ENCODE assay signal across 1 cellular context in genomic region chr17:41548844-41549595, GRCh38.
TF ChIP-seq lines count a peak whose summit lies in the region.

No MANE protein-coding gene starts in this region.

TF ChIP-seq in K562, 482 proteins besides CTCF, POLR2A, EP300 and RAD21 (continued from another document and continues in another):
- TF ChIP-seq, protein P1, sequence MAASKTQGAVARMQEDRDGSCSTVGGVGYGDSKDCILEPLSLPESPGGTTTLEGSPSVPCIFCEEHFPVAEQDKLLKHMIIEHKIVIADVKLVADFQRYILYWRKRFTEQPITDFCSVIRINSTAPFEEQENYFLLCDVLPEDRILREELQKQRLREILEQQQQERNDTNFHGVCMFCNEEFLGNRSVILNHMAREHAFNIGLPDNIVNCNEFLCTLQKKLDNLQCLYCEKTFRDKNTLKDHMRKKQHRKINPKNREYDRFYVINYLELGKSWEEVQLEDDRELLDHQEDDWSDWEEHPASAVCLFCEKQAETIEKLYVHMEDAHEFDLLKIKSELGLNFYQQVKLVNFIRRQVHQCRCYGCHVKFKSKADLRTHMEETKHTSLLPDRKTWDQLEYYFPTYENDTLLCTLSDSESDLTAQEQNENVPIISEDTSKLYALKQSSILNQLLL (CRISPR knock-in tag; IDR thresholded peaks at IDR 0.05; ENCODE audit: borderline replicate concordance) = no peak
- TF ChIP-seq CEBPZ (IDR thresholded peaks at IDR 0.05; ENCODE audit: borderline replicate concordance, low read depth, low read length) (no peak), THAP7 (CRISPR knock-in tag; IDR thresholded peaks at IDR 0.05) (no peak), TGIF2 (CRISPR knock-in tag; IDR thresholded peaks at IDR 0.05) (no peak), ILF3 (IDR thresholded peaks at IDR 0.05; ENCODE audit: borderline replicate concordance) (no peak), NR3C1 (CRISPR knock-in tag; IDR thresholded peaks at IDR 0.05) (no peak), ZNF584 (CRISPR knock-in tag; IDR thresholded peaks at IDR 0.05; ENCODE audit: low read depth) (no peak), PHB (CRISPR knock-in tag; IDR thresholded peaks at IDR 0.05) (0 out of 2 replicates have a peak, but pooled peaks have one; percentile 48), FOXO4 (CRISPR knock-in tag; IDR thresholded peaks at IDR 0.05) (no peak), HNRNPH1 (optimal IDR thresholded peaks at IDR 0.05; ENCODE audit: low read depth, low read length) (no peak), MTA1 (IDR thresholded peaks at IDR 0.05; ENCODE audit: borderline replicate concordance) (no peak), ZNF165 (CRISPR knock-in tag; IDR thresholded peaks at IDR 0.05; ENCODE audit: borderline replicate concordance) (no peak), NR0B1 (IDR thresholded peaks at IDR 0.05; ENCODE audit: partially characterized antibody) (no peak), CBFA2T3 (IDR thresholded peaks at IDR 0.05) (no peak), PTRF (tag; IDR thresholded peaks at IDR 0.05) (no peak), MNT (conservative IDR thresholded peaks at IDR 0.05) (peak in 1 of 2 experiments; percentile 25; a peak in 1 of 4 replicates)
- TF ChIP-seq, protein P2, sequence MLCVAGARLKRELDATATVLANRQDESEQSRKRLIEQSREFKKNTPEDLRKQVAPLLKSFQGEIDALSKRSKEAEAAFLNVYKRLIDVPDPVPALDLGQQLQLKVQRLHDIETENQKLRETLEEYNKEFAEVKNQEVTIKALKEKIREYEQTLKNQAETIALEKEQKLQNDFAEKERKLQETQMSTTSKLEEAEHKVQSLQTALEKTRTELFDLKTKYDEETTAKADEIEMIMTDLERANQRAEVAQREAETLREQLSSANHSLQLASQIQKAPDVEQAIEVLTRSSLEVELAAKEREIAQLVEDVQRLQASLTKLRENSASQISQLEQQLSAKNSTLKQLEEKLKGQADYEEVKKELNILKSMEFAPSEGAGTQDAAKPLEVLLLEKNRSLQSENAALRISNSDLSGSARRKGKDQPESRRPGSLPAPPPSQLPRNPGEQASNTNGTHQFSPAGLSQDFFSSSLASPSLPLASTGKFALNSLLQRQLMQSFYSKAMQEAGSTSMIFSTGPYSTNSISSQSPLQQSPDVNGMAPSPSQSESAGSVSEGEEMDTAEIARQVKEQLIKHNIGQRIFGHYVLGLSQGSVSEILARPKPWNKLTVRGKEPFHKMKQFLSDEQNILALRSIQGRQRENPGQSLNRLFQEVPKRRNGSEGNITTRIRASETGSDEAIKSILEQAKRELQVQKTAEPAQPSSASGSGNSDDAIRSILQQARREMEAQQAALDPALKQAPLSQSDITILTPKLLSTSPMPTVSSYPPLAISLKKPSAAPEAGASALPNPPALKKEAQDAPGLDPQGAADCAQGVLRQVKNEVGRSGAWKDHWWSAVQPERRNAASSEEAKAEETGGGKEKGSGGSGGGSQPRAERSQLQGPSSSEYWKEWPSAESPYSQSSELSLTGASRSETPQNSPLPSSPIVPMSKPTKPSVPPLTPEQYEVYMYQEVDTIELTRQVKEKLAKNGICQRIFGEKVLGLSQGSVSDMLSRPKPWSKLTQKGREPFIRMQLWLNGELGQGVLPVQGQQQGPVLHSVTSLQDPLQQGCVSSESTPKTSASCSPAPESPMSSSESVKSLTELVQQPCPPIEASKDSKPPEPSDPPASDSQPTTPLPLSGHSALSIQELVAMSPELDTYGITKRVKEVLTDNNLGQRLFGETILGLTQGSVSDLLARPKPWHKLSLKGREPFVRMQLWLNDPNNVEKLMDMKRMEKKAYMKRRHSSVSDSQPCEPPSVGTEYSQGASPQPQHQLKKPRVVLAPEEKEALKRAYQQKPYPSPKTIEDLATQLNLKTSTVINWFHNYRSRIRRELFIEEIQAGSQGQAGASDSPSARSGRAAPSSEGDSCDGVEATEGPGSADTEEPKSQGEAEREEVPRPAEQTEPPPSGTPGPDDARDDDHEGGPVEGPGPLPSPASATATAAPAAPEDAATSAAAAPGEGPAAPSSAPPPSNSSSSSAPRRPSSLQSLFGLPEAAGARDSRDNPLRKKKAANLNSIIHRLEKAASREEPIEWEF (CRISPR knock-in tag; IDR thresholded peaks at IDR 0.05) = no peak
- TF ChIP-seq, protein P3, sequence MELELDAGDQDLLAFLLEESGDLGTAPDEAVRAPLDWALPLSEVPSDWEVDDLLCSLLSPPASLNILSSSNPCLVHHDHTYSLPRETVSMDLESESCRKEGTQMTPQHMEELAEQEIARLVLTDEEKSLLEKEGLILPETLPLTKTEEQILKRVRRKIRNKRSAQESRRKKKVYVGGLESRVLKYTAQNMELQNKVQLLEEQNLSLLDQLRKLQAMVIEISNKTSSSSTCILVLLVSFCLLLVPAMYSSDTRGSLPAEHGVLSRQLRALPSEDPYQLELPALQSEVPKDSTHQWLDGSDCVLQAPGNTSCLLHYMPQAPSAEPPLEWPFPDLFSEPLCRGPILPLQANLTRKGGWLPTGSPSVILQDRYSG (tag; conservative IDR thresholded peaks at IDR 0.05; ENCODE audit: low read depth) = no peak
- TF ChIP-seq, protein P4, sequence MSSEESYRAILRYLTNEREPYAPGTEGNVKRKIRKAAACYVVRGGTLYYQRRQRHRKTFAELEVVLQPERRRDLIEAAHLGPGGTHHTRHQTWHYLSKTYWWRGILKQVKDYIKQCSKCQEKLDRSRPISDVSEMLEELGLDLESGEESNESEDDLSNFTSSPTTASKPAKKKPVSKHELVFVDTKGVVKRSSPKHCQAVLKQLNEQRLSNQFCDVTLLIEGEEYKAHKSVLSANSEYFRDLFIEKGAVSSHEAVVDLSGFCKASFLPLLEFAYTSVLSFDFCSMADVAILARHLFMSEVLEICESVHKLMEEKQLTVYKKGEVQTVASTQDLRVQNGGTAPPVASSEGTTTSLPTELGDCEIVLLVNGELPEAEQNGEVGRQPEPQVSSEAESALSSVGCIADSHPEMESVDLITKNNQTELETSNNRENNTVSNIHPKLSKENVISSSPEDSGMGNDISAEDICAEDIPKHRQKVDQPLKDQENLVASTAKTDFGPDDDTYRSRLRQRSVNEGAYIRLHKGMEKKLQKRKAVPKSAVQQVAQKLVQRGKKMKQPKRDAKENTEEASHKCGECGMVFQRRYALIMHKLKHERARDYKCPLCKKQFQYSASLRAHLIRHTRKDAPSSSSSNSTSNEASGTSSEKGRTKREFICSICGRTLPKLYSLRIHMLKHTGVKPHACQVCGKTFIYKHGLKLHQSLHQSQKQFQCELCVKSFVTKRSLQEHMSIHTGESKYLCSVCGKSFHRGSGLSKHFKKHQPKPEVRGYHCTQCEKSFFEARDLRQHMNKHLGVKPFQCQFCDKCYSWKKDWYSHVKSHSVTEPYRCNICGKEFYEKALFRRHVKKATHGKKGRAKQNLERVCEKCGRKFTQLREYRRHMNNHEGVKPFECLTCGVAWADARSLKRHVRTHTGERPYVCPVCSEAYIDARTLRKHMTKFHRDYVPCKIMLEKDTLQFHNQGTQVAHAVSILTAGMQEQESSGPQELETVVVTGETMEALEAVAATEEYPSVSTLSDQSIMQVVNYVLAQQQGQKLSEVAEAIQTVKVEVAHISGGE (CRISPR knock-in tag; IDR thresholded peaks at IDR 0.05) = no peak
